20 cellular contexts compared by ENCODE assay signal in the genomic region with DNA sequence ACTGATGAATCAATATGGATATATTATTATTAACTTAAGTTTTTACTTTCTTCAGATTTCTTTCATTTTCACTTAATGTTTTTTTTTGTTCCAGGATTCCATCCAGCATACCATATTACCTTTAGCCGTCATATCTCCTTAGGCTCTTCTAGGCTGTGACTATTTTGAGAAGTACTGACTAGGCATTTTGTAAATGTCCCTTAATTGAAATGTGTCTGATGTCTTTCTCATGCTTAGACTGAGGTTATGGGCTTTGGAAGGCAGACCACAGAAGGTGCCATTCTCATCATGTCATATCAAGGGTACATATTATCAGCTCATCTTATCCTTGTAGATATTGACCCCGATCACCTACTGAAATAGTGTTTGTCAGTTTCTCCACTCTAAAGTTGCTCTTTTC.
DNase-seq lines count a peak whose midpoint lies in the region; ATAC-seq, FAIRE-seq and TF ChIP-seq lines count a peak whose summit lies in the region.
"Had no signal": no experiment of that assay in that cellular context is flagged by ENCODE, and none has a peak within 500 bp of the region (broad histone marks: within the 10 kb centered on the region; RNA-seq: fewer than 3 reads in every experiment).

No MANE protein-coding gene starts in this region.

- no peak for FAIRE-seq in RCC 7860 (lab: Jason Lieb, UNC)
- FAIRE-seq: GM12892 had no signal

- H3K4me2 ChIP-seq in MM.1S (ENCODE audit: low read depth, low read length) (no peak overlapping the region), osteoblast (ENCODE audit: insufficient read depth, low read length) (no peak overlapping the region)
- H3K4me2 ChIP-seq: GM23338 had no signal

- H3K27me3 Mint-ChIP-seq in chondrocyte (ENCODE audit: low read depth), result no peaks in the 10 kb centered on the region
- H3K27me3 Mint-ChIP-seq: CD4-positive, alpha-beta T cell had no signal

- H3K27me3 ChIP-seq in ACC112 (ENCODE audit: insufficient read depth, low read length), result no peaks in the 10 kb centered on the region
- H3K27me3 ChIP-seq in MM.1S (replicated peaks; ENCODE audit: insufficient read depth, low read length), result no peaks in the 10 kb centered on the region
- no peaks in the 10 kb centered on the region for H3K27me3 ChIP-seq in osteoblast (ENCODE audit: insufficient read depth, low read length)
- no peaks in the 10 kb centered on the region for H3K27me3 ChIP-seq in foreskin keratinocyte
- H3K27me3 ChIP-seq in gastroesophageal sphincter, result no peaks in the 10 kb centered on the region
- H3K27me3 ChIP-seq: MG63, Peyer's patch had no signal

- TF ChIP-seq CTCF in MM.1S (IDR thresholded peaks at IDR 0.05; ENCODE audit: low read length), result no peak
- no peak for TF ChIP-seq CTCF in chondrocyte (IDR thresholded peaks at IDR 0.05)
- TF ChIP-seq CTCF in osteoblast (IDR thresholded peaks at IDR 0.05; ENCODE audit: extremely low read depth, low read depth, low read length), result no peak
- no peak for TF ChIP-seq CTCF in foreskin keratinocyte (conservative IDR thresholded peaks at IDR 0.05)
- TF ChIP-seq CTCF in gastroesophageal sphincter (IDR thresholded peaks at IDR 0.05), result no peak

- TF ChIP-seq POLR2A in gastroesophageal sphincter (IDR thresholded peaks at IDR 0.05), result no peak

- H2AFZ ChIP-seq in ACC112 (ENCODE audit: low read length, unreplicated experiment) (no peak overlapping the region), MM.1S (ENCODE audit: low read length) (no peak overlapping the region), osteoblast (ENCODE audit: low read length) (no peak overlapping the region)
- H2AFZ ChIP-seq: GM23338 had no signal

- ATAC-seq in foreskin keratinocyte (no peak), gastroesophageal sphincter (no peak), GM19455 (IDR thresholded peaks at IDR 0.05; ENCODE audit: unreplicated experiment) (no peak)
- ATAC-seq: GM23338 had no signal

- H3K27ac ChIP-seq in ACC112 (ENCODE audit: low read depth, low read length) (peak overlapping the region; percentile 36), MM.1S (ENCODE audit: low read length) (peak overlapping the region; percentile 33; the same call in 1 of the 2 replicates), osteoblast (ENCODE audit: low read depth, low read length) (peak overlapping the region; percentile 51), foreskin keratinocyte (no peak overlapping the region), gastroesophageal sphincter (no peak overlapping the region)

- H3K4me1 Mint-ChIP-seq in chondrocyte (ENCODE audit: low read depth), result peaks cover 41% of the 10 kb centered on the region

- 86 to 100% methylated on average over 2 of the region's 2 CpGs for WGBS in gastroesophageal sphincter (ENCODE audit: low coverage in 1 of 2), 2 donors

- H3K9me3 ChIP-seq in MM.1S (replicated peaks; ENCODE audit: insufficient read depth, low read length), result no peaks in the 10 kb centered on the region
- no peaks in the 10 kb centered on the region for H3K9me3 ChIP-seq in osteoblast (ENCODE audit: low read depth, low read length)
- H3K9me3 ChIP-seq in gastroesophageal sphincter, result no peaks in the 10 kb centered on the region
- H3K9me3 ChIP-seq: MG63, Peyer's patch had no signal

- no peaks in the 10 kb centered on the region for H3K9me2 ChIP-seq in MM.1S (replicated peaks; ENCODE audit: insufficient read depth, low read length)

- peaks cover 7% of the 10 kb centered on the region for H3K36me3 Mint-ChIP-seq in chondrocyte (ENCODE audit: low read depth)

- H3K4me3 ChIP-seq in ACC112 (ENCODE audit: low read depth, low read length), result no peak overlapping the region
- H3K4me3 ChIP-seq in MM.1S (ENCODE audit: low read length), result no peak overlapping the region
- no peak overlapping the region for H3K4me3 ChIP-seq in osteoblast (ENCODE audit: insufficient read depth, low read length)
- no peak overlapping the region for H3K4me3 ChIP-seq in gastroesophageal sphincter
- H3K4me3 ChIP-seq: GM23338, MG63, Peyer's patch had no signal

- H3K79me2 ChIP-seq in ACC112 (ENCODE audit: control insufficient read depth, insufficient read depth, low read length, unreplicated experiment), result peaks cover 69% of the 10 kb centered on the region
- H3K79me2 ChIP-seq in MM.1S (ENCODE audit: low read length), result peaks cover 96% of the 10 kb centered on the region
- peaks cover 80% of the 10 kb centered on the region for H3K79me2 ChIP-seq in osteoblast (ENCODE audit: insufficient read depth, low read length)

- DNase-seq in MM.1S, result no peak
- DNase-seq in chondrocyte (ENCODE audit: low spot score), result no peak
- DNase-seq in osteoblast (ENCODE audit: insufficient read length, low spot score, missing footprints), result peak; percentile 49
- no peak for DNase-seq in RCC 7860 (ENCODE audit: low spot score)
- DNase-seq in foreskin keratinocyte, result no peak
- DNase-seq: CD4-positive, alpha-beta T cell; DND-41; GDM1; KG1; MG63; NCI-H1105 treated with DMSO at 0.1 percent for 48 hours; NCI-H187 treated with DMSO at 0.1 percent for 48 hours; NCI-H446; NCI-H748 treated with DMSO at 0.1 percent for 48 hours had no signal

- H3K4me1 ChIP-seq in ACC112 (ENCODE audit: control insufficient read depth, insufficient read depth, low read length, unreplicated experiment), result peaks cover 15% of the 10 kb centered on the region
- peaks cover 48% of the 10 kb centered on the region for H3K4me1 ChIP-seq in MM.1S (ENCODE audit: low read length)
- H3K4me1 ChIP-seq in osteoblast (ENCODE audit: insufficient read depth, low read length), result peaks cover 14% of the 10 kb centered on the region
- H3K4me1 ChIP-seq in foreskin keratinocyte, result peaks cover 18% of the 10 kb centered on the region
- H3K4me1 ChIP-seq in gastroesophageal sphincter, result peaks cover under 1 to 75% (median 6%) of the 10 kb centered on the region in 3 donors

- H3F3A ChIP-seq in MM.1S (ENCODE audit: insufficient read depth, low read length), result peaks cover 55% of the 10 kb centered on the region

- H3K27ac Mint-ChIP-seq in chondrocyte (ENCODE audit: unreplicated experiment), result peak overlapping the region; percentile 95
- H3K27ac Mint-ChIP-seq: CD4-positive, alpha-beta T cell; GM23338 had no signal

- no peak overlapping the region for H3K4me3 Mint-ChIP-seq in chondrocyte (ENCODE audit: unreplicated experiment)
- H3K4me3 Mint-ChIP-seq: CD4-positive, alpha-beta T cell; GM23338 had no signal

- no peak for TF ChIP-seq EP300 in gastroesophageal sphincter (IDR thresholded peaks at IDR 0.05)

- peaks cover 4% of the 10 kb centered on the region for H4K20me1 ChIP-seq in MM.1S (ENCODE audit: insufficient read depth, low read length)
- peaks cover 25% of the 10 kb centered on the region for H4K20me1 ChIP-seq in osteoblast (ENCODE audit: insufficient read depth, low read length)

- H3K36me3 ChIP-seq in ACC112 (ENCODE audit: insufficient read depth, low read length) (peaks cover 4% of the 10 kb centered on the region), MM.1S (replicated peaks; ENCODE audit: insufficient read depth, low read length) (0 out of 2 replicates have a peak, but pooled peaks cover 9% of the 10 kb centered on the region), osteoblast (ENCODE audit: insufficient read depth, low read length) (peaks cover 7% of the 10 kb centered on the region), gastroesophageal sphincter (peaks cover 0 to 37% of the 10 kb centered on the region in 2 donors)

- no peak overlapping the region for H3K9ac ChIP-seq in MM.1S (ENCODE audit: low read length)

- H3K9me3 Mint-ChIP-seq in chondrocyte (ENCODE audit: low read depth), result peaks cover 3% of the 10 kb centered on the region
- H3K9me3 Mint-ChIP-seq: CD4-positive, alpha-beta T cell; GM23338 had no signal

Comparison
In these comparisons a context has a peak if more than half of its experiments do, and no peak if none do; other contexts are left out.
1. H3K27ac ChIP-seq: peak in ACC112 (single experiment), MM.1S (single experiment) and osteoblast (single experiment); none in foreskin keratinocyte (single experiment) and gastroesophageal sphincter (0 of 4).